15 cellular contexts compared by ENCODE assay signal in genomic region chr6:44649365-44650025, GRCh38.
A peak's percentile ranks its signal among the peaks of the same experiment; 100 is the strongest.
DNase-seq lines count a peak whose midpoint lies in the region; ATAC-seq, FAIRE-seq and TF ChIP-seq lines count a peak whose summit lies in the region.
"Had no signal": no experiment of that assay in that cellular context is flagged by ENCODE, and none has a peak within 500 bp of the region (broad histone marks: within the 10 kb centered on the region; RNA-seq: fewer than 3 reads in every experiment).

No MANE protein-coding gene starts in this region.

- H3K4me3 ChIP-seq in choroid plexus epithelial cell (ENCODE audit: low read depth, low read length) (no peak overlapping the region), gastrocnemius medialis (no peak overlapping the region), HAP-1 (no peak overlapping the region)
- H3K4me3 ChIP-seq: heart right ventricle, right lobe of liver, testis had no signal

- intact Hi-C loops in gastrocnemius medialis (cut with DNase I; ENCODE audit: low total_unique reads) = loop anchor here (5.0 kb wide), 2 partner anchors 172 to 578 kb away; no protein-coding TSS in a partner anchor

- H3K27ac ChIP-seq in gastrocnemius medialis = peak overlapping the region in 1 of 4 donors; percentile 22
- H3K27ac ChIP-seq: right lobe of liver, testis had no signal

- H3K4me1 ChIP-seq in gastrocnemius medialis (peaks cover 5 to 6% of the 10 kb centered on the region in 2 donors), HAP-1 (no peaks in the 10 kb centered on the region)
- H3K4me1 ChIP-seq: heart right ventricle, right lobe of liver, testis had no signal

- TF ChIP-seq POLR2A in gastrocnemius medialis (IDR thresholded peaks at IDR 0.05) = no peak

- TF ChIP-seq CTCF in choroid plexus epithelial cell (conservative IDR thresholded peaks at IDR 0.05; ENCODE audit: low read depth, low read length) (no peak), gastrocnemius medialis (IDR thresholded peaks at IDR 0.05 in 4 of 5, conservative IDR thresholded peaks at IDR 0.05 in 1 of 5) (no peak)

- DNase-seq in GM18507 (ENCODE audit: extremely low spot score, insufficient read length, low read depth) = no peak
- DNase-seq in NCI-H69 (lab: John Stamatoyannopoulos, UW) = peak; percentile 22
- peak; percentile 71 for DNase-seq in choroid plexus epithelial cell (ENCODE audit: low read depth)
- no peak for DNase-seq in gastrocnemius medialis
- DNase-seq in iPS-NIHi11 (ENCODE audit: low spot score) = no peak
- DNase-seq in HAP-1 (ENCODE audit: low spot score in 2 of 2) = no peak
- DNase-seq: effector memory CD4-positive, alpha-beta T cell; heart right ventricle; NCI-H1105; NCI-H446; right lobe of liver; RPMI8226; testis had no signal

- H3K27me3 ChIP-seq in gastrocnemius medialis (no peaks in the 10 kb centered on the region), HAP-1 (ENCODE audit: low read depth) (peaks cover 9% of the 10 kb centered on the region; the same call in 1 of the 2 replicates)
- H3K27me3 ChIP-seq: right lobe of liver, testis had no signal

- in situ Hi-C loops in gastrocnemius medialis (cut with MboI; ENCODE audit: low sequenced_read_pairs in 4 of 4) = loop anchor here (10.0 to 25.0 kb wide), 7 partner anchors 162 to 1275 kb away; no protein-coding TSS in a partner anchor
- in situ Hi-C loops in HAP-1 (cut with MboI; ENCODE audit: low sequenced_read_pairs) = loop anchor here (25.0 kb wide), 1 partner anchor 763 kb away; no protein-coding TSS in a partner anchor

- no peaks in the 10 kb centered on the region for H3K9me3 ChIP-seq in gastrocnemius medialis
- H3K9me3 ChIP-seq in HAP-1 = no peaks in the 10 kb centered on the region
- H3K9me3 ChIP-seq: heart right ventricle, right lobe of liver, testis had no signal

- H3K36me3 ChIP-seq in gastrocnemius medialis (no peaks in the 10 kb centered on the region), HAP-1 (replicated peaks) (no peaks in the 10 kb centered on the region)
- H3K36me3 ChIP-seq: heart right ventricle, right lobe of liver had no signal

- ATAC-seq in gastrocnemius medialis (peak; percentile 55 to 67), HG02571 (IDR thresholded peaks at IDR 0.05; ENCODE audit: unreplicated experiment) (no peak), HG02885 (IDR thresholded peaks at IDR 0.05; ENCODE audit: poor library complexity, unreplicated experiment) (no peak)
- ATAC-seq: right lobe of liver had no signal

- FAIRE-seq in GM18507 (lab: Jason Lieb, UNC) = peak; percentile 15

Comparison
In these comparisons a context has a peak if more than half of its experiments do, and no peak if none do; other contexts are left out.
1. DNase-seq: peak in NCI-H69 (single experiment) and choroid plexus epithelial cell (single experiment); none in GM18507 (single experiment), gastrocnemius medialis (0 of 2), iPS-NIHi11 (single experiment) and HAP-1 (0 of 2).
2. ATAC-seq: peak in gastrocnemius medialis (2 of 2); none in HG02571 (single experiment) and HG02885 (single experiment).